ENCODE assay signal across 19 cellular contexts in the genomic region with DNA sequence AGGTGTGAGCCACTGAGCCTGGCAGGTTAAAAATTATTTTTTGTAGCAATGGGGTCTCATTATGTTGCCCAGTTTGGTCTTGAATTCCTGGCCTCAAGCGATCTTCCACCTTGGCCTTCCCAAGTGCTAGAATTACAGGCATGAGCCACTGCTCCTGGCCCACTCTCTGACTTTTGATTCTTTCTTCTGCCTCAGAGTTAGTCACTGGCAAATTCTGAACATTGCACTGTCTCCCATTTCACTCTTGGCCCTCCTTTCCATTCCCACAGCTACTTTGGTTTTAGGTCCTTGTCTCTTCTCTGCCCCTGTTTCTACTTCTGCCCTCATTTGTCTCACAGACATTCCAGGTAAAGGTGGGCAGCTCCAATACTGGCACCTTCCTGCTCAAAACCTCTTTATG. TPM values are rescaled to one million over a fixed set of nuclear protein-coding genes. Genes with fewer than 3 reads are reported as not detected.
DNase-seq lines count a peak whose midpoint lies in the region; ATAC-seq, FAIRE-seq and TF ChIP-seq lines count a peak whose summit lies in the region.
"Had no signal": no experiment of that assay in that cellular context is flagged by ENCODE, and none has a peak within 500 bp of the region (broad histone marks: within the 10 kb centered on the region; RNA-seq: fewer than 3 reads in every experiment).

No MANE protein-coding gene starts in this region.

- no peak overlapping the region for H3K4me3 ChIP-seq in HepG2 (replicated peaks in 1 of 3; ENCODE audit: insufficient read depth in 1 of 3, low read depth in 2 of 3, low read length in 3 of 3)
- H3K4me3 ChIP-seq in right lobe of liver = no peak overlapping the region
- no peak overlapping the region for H3K4me3 ChIP-seq in gastrocnemius medialis
- no peak overlapping the region for H3K4me3 ChIP-seq in vagina

- BruUV-seq in HepG2 (replicated peaks; lab: Mats Ljungman, UMichigan) = no TSS peak

- TF ChIP-seq RAD21 in HepG2 (CRISPR knock-in tag; IDR thresholded peaks at IDR 0.05) = no peak

- TF ChIP-seq POLR2A in HepG2 (IDR thresholded peaks at IDR 0.05; ENCODE audit: insufficient read depth in 1 of 2, low read depth in 2 of 2, low read length in 2 of 2) (no peak), right lobe of liver (IDR thresholded peaks at IDR 0.05) (no peak), gastrocnemius medialis (IDR thresholded peaks at IDR 0.05) (no peak), vagina (IDR thresholded peaks at IDR 0.05) (no peak)

- no peak for TF ChIP-seq CTCF in HepG2 (CRISPR knock-in tag; IDR thresholded peaks at IDR 0.05)
- TF ChIP-seq CTCF in right lobe of liver (IDR thresholded peaks at IDR 0.05) = no peak
- no peak for TF ChIP-seq CTCF in gastrocnemius medialis (IDR thresholded peaks at IDR 0.05 in 4 of 5, conservative IDR thresholded peaks at IDR 0.05 in 1 of 5)
- TF ChIP-seq CTCF in vagina (IDR thresholded peaks at IDR 0.05) = no peak

- H3K4me2 ChIP-seq in HepG2 (ENCODE audit: low read depth, low read length) = peak overlapping the region; percentile 63

- H2AFZ ChIP-seq in HepG2 (ENCODE audit: low read length) = no peak overlapping the region

- 85% methylated on average over 1 of the region's 1 CpG for WGBS in HepG2 (ENCODE audit: low lambda C conversion rate)
- WGBS in right lobe of liver (ENCODE audit: insufficient coverage, low coverage, low lambda C conversion rate, missing lambda C conversion rate) = no CpG with 5 or more reads among the region's 1 CpG

- H3K9me3 ChIP-seq in HepG2 (ENCODE audit: low read length) (no peaks in the 10 kb centered on the region), right lobe of liver (no peaks in the 10 kb centered on the region), gastrocnemius medialis (no peaks in the 10 kb centered on the region), vagina (no peaks in the 10 kb centered on the region)
- H3K9me3 ChIP-seq: BLaER1 treated with 17β-estradiol and CSF1 and Interleukin-3, amounts not matched to agents 10 nM and 100 nM had no signal

- no peak for ATAC-seq in HepG2
- ATAC-seq in right lobe of liver = no peak
- peak; percentile 61 to 75 for ATAC-seq in gastrocnemius medialis
- ATAC-seq: Panc1, Right ventricle myocardium inferior had no signal

- no peak for FAIRE-seq in HepG2 (lab: Jason Lieb, UNC)

- H3K36me3 ChIP-seq in HepG2 (replicated peaks in 1 of 2; ENCODE audit: control insufficient read depth in 1 of 2, insufficient read depth in 2 of 2, low read length in 2 of 2) = no peaks in the 10 kb centered on the region
- H3K36me3 ChIP-seq in right lobe of liver = no peaks in the 10 kb centered on the region
- H3K36me3 ChIP-seq in gastrocnemius medialis = no peaks in the 10 kb centered on the region
- no peaks in the 10 kb centered on the region for H3K36me3 ChIP-seq in vagina
- H3K36me3 ChIP-seq: BLaER1 treated with 17β-estradiol and CSF1 and Interleukin-3, amounts not matched to agents 10 nM and 100 nM had no signal

- peaks cover 2% of the 10 kb centered on the region; the same call in 1 of the 2 replicates for H4K20me1 ChIP-seq in HepG2 (ENCODE audit: insufficient read depth, low read length)

- CTCF ChIA-PET in HepG2 (lab: Yijun Ruan, JAX; ENCODE audit: low intra/inter-chr PET ratio, low total read pairs) = no interaction called here

- H3K79me2 ChIP-seq in HepG2 (ENCODE audit: insufficient read depth, low read length) = peaks cover 7% of the 10 kb centered on the region

- peaks cover 58% of the 10 kb centered on the region for H3K4me1 ChIP-seq in HepG2 (ENCODE audit: insufficient read depth, low read length)
- H3K4me1 ChIP-seq in right lobe of liver = peaks cover 0 to 60% (median 0%) of the 10 kb centered on the region in 4 donors
- peaks cover 27 to 29% of the 10 kb centered on the region in 2 donors for H3K4me1 ChIP-seq in gastrocnemius medialis
- peaks cover 20% of the 10 kb centered on the region for H3K4me1 ChIP-seq in vagina

- in situ Hi-C loops in HepG2 (cut with HindIII; ENCODE audit: extremely low pct_ligation_motif_present, low pct_unique_long_range_greater_than_20kb) (no loop called here), gastrocnemius medialis (cut with MboI; ENCODE audit: low sequenced_read_pairs in 4 of 4) (loop anchor here in 2 of 4 donors (10.0 to 25.0 kb wide), 3 partner anchors 118 to 250 kb away; partner anchors contain the start of genes CTBP2 (in 1 of the 2) and EEF1AKMT2 (in 1 of the 2))

- no peak overlapping the region for H3K27ac ChIP-seq in HepG2 (ENCODE audit: extremely low read length, insufficient read depth, low read length)
- peak overlapping the region in 1 of 3 donors; percentile 68 for H3K27ac ChIP-seq in right lobe of liver
- peak overlapping the region; percentile 60 to 83 (median 75) for H3K27ac ChIP-seq in gastrocnemius medialis
- H3K27ac ChIP-seq in vagina = peak overlapping the region; percentile 77

- POLR2A ChIA-PET in HepG2 (lab: Yijun Ruan, JAX) = no interaction called here

- TF ChIP-seq EP300 in HepG2 (IDR thresholded peaks at IDR 0.05; ENCODE audit: low read depth in 2 of 2, low read length in 2 of 2) = no peak
- no peak for TF ChIP-seq EP300 in HepG2 (CRISPR knock-in tag; IDR thresholded peaks at IDR 0.05; ENCODE audit: borderline replicate concordance)

- intact Hi-C loops in HepG2 (cut with micrococcal nuclease; ENCODE audit: unreplicated experiment) = loop anchor here (10.0 kb wide), 1 partner anchor 118 kb away; the partner anchor contains the start of gene EEF1AKMT2
- intact Hi-C loops in right lobe of liver (cut with DNase I) = no loop called here
- intact Hi-C loops in gastrocnemius medialis (cut with DNase I; ENCODE audit: low total_unique reads) = loop anchor here (10.0 kb wide), 1 partner anchor 268 kb away; no protein-coding TSS in a partner anchor
- intact Hi-C loops in vagina (cut with DNase I) = no loop called here

- DNase-seq in HepG2 (ENCODE audit: low spot score) = no peak
- DNase-seq in right lobe of liver = no peak
- DNase-seq in fibroblast of gingiva (ENCODE audit: low read depth) = peak; percentile 16
- DNase-seq in gastrocnemius medialis = peak; percentile 38 to 72
- no peak for DNase-seq in vagina (ENCODE audit: extremely low spot score in 2 of 2)
- DNase-seq in NCI-H774 (lab: John Stamatoyannopoulos, UW) = no peak
- DNase-seq in NCI-H2227 treated with DMSO at 0.1 percent for 48 hours (lab: John Stamatoyannopoulos, UW) = no peak
- no peak for DNase-seq in iPS-NIHi11 (ENCODE audit: low spot score)
- DNase-seq: 8988T, DMS 273 treated with DMSO at 0.1 percent for 48 hours, GOT3, MV-4-11, NCI-H1436, NCI-H2081, NCI-H345, NCI-H748 treated with DMSO at 0.1 percent for 48 hours had no signal

- H3K9ac ChIP-seq in HepG2 (ENCODE audit: insufficient read depth, low read depth, low read length) = no peak overlapping the region

- H3K27me3 ChIP-seq in HepG2 (ENCODE audit: control insufficient read depth in 1 of 2, insufficient read depth in 2 of 2, low read length in 2 of 2) (no peaks in the 10 kb centered on the region; a peak in 1 of 5 replicates), right lobe of liver (no peaks in the 10 kb centered on the region), gastrocnemius medialis (no peaks in the 10 kb centered on the region), vagina (no peaks in the 10 kb centered on the region)
- H3K27me3 ChIP-seq: BLaER1 treated with 17β-estradiol and CSF1 and Interleukin-3, amounts not matched to agents 10 nM and 100 nM had no signal

TF ChIP-seq in HepG2, 621 proteins besides CTCF, POLR2A, EP300 and RAD21 (continues in another document):
- TF ChIP-seq PHF21A (CRISPR knock-in tag; IDR thresholded peaks at IDR 0.05) = no peak
- no peak for TF ChIP-seq STAG1 (CRISPR knock-in tag; IDR thresholded peaks at IDR 0.05)
- no peak for TF ChIP-seq GZF1 (CRISPR knock-in tag; IDR thresholded peaks at IDR 0.05)
- no peak for TF ChIP-seq NCOA5 (CRISPR knock-in tag; IDR thresholded peaks at IDR 0.05)
- TF ChIP-seq, protein P1, sequence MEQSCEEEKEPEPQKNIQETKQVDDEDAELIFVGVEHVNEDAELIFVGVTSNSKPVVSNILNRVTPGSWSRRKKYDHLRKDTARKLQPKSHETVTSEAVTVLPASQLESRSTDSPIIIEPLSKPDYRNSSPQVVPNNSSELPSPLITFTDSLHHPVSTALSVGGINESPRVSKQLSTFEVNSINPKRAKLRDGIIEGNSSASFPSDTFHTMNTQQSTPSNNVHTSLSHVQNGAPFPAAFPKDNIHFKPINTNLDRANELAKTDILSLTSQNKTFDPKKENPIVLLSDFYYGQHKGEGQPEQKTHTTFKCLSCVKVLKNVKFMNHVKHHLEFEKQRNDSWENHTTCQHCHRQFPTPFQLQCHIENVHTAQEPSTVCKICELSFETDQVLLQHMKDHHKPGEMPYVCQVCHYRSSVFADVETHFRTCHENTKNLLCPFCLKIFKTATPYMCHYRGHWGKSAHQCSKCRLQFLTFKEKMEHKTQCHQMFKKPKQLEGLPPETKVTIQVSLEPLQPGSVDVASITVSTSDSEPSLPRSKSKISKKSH (CRISPR knock-in tag; IDR thresholded peaks at IDR 0.05; ENCODE audit: borderline replicate concordance) = no peak
- no peak for TF ChIP-seq DMAP1 (CRISPR knock-in tag; IDR thresholded peaks at IDR 0.05)

RNA-seq across cellular contexts. Expression of gene ZRANB1, which starts 29.4 kb away (rescaled TPM):
- total RNA-seq in HepG2 (2016; rRNA removed; fragmentation: Illumina TruSeq; extraction: Trizol) (19.6 and 20.7 TPM in 2 replicates), right lobe of liver (10 to 100 TPM in 4 of 6 experiments, 1 to 10 TPM in 2; 8.6 to 17.6 (median 11.6) TPM), gastrocnemius medialis (10 to 100 TPM; 51.2 to 91.1 (median 74.6) TPM), vagina (23.8 TPM)
- total RNA-seq in HepG2 (2016; cell fraction: cytosol; rRNA removed; fragmentation: Illumina TruSeq; extraction: Trizol; ENCODE audit: low read depth) = 38.1 and 44.9 TPM in 2 replicates
- total RNA-seq in HepG2 (2016; cell fraction: insoluble cytoplasmic fraction; rRNA removed; fragmentation: Illumina TruSeq; extraction: Trizol) = 19.4 and 21.1 TPM in 2 replicates
- 26.2 and 28.8 TPM in 2 replicates for total RNA-seq in HepG2 (2016; cell fraction: membrane; rRNA removed; fragmentation: Illumina TruSeq; extraction: Trizol)
- total RNA-seq in HepG2 (2016; cell fraction: nucleus; rRNA removed; fragmentation: Illumina TruSeq; extraction: Trizol) = 22.1 and 22.3 TPM in 2 replicates
- 9.6 and 10.3 TPM in 2 replicates for polyA plus RNA-seq in HepG2 (2011; rRNA removed)
- polyA plus RNA-seq in HepG2 (2011; cell fraction: cytosol; rRNA removed) = 5.2 and 8.8 TPM in 2 replicates
- polyA plus RNA-seq in HepG2 (2011; cell fraction: nucleus; rRNA removed) = 4.3 and 5.7 TPM in 2 replicates
- 13.8 and 15.9 TPM in 2 replicates for polyA plus RNA-seq in HepG2 (2012)
- polyA plus RNA-seq in HepG2 (2016; cell fraction: cytosol; fragmentation: Illumina TruSeq; extraction: Trizol; ENCODE audit: low read depth) = 2.2 and 2.6 TPM in 2 replicates
- polyA plus RNA-seq in HepG2 (2016; cell fraction: insoluble cytoplasmic fraction; fragmentation: Illumina TruSeq; extraction: Trizol; ENCODE audit: low read depth) = 15.8 and 16.5 TPM in 2 replicates
- polyA plus RNA-seq in HepG2 (2016; cell fraction: membrane; fragmentation: Illumina TruSeq; extraction: Trizol; ENCODE audit: low read depth) = 7.6 and 8.4 TPM in 2 replicates
- 18.8 and 21.5 TPM in 2 replicates for polyA plus RNA-seq in HepG2 (2016; cell fraction: nucleus; fragmentation: Illumina TruSeq; extraction: Trizol; ENCODE audit: insufficient read depth, low read depth)
- 14.9 and 19.7 TPM in 2 replicates for polyA minus RNA-seq in HepG2 (2011; rRNA and poly(A)+ RNA removed; ENCODE audit: low replicate concordance)
- polyA minus RNA-seq in HepG2 (2011; cell fraction: cytosol; rRNA and poly(A)+ RNA removed) = 15.5 and 21.6 TPM in 2 replicates
- polyA minus RNA-seq in HepG2 (2011; cell fraction: nucleus; rRNA and poly(A)+ RNA removed) = 30.3 and 31.8 TPM in 2 replicates

Comparison
In these comparisons a context has a peak if more than half of its experiments do, and no peak if none do; other contexts are left out.
1. intact Hi-C loops: an anchor here in HepG2 (10.0 kb wide) and gastrocnemius medialis (10.0 kb wide); none called in right lobe of liver and vagina.
2. ATAC-seq: peak in gastrocnemius medialis (2 of 2); none in HepG2 (single experiment) and right lobe of liver (0 of 4).
3. DNase-seq: peak in fibroblast of gingiva (single experiment) and gastrocnemius medialis (2 of 2); none in HepG2 (single experiment), right lobe of liver (0 of 3), vagina (0 of 2), NCI-H774 (single experiment), NCI-H2227 treated with DMSO at 0.1 percent for 48 hours (single experiment) and iPS-NIHi11 (single experiment).